In the genomic region with DNA sequence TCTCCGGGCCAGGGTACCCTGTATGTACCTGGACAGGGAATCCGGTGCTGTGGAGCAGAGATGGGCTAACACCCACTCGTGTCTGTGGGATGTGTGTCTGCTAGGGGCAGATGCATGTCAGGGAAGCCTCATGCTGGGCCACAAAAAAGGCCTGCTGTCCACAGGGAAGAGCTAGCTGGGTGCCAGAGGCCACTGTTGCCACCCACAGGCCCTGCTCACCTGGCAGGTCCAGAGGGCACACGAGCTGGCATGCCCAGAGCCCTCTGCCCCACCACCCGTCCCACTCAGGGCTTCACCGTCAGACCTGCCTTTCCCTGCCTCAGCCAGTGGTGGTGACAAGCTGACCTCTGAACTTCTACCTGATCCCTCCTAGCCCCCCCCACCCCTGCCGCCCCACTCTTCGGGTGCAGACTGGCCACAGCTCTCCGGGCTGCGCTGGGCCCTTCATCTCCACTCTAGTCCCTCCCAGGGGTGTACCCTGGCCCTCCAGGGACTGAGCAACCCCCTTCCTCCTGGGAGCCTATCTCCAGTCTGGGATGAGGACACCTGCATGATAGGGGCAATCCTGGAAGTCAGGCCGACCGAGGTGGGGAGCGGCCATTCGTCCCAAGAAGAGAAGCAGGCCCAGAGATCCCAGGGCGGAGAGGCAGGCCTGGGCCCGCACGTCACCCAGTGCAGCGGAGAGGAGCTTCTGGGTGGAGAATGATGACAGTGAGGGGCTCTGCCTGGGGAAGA, we compare ENCODE assay signal across 1 cellular context.
TF ChIP-seq lines count a peak whose summit lies in the region.

No MANE protein-coding gene starts in this region.

TF ChIP-seq in HepG2, 621 proteins besides CTCF, POLR2A, EP300 and RAD21 (continued from another document and continues in another):
- TF ChIP-seq, protein P1, sequence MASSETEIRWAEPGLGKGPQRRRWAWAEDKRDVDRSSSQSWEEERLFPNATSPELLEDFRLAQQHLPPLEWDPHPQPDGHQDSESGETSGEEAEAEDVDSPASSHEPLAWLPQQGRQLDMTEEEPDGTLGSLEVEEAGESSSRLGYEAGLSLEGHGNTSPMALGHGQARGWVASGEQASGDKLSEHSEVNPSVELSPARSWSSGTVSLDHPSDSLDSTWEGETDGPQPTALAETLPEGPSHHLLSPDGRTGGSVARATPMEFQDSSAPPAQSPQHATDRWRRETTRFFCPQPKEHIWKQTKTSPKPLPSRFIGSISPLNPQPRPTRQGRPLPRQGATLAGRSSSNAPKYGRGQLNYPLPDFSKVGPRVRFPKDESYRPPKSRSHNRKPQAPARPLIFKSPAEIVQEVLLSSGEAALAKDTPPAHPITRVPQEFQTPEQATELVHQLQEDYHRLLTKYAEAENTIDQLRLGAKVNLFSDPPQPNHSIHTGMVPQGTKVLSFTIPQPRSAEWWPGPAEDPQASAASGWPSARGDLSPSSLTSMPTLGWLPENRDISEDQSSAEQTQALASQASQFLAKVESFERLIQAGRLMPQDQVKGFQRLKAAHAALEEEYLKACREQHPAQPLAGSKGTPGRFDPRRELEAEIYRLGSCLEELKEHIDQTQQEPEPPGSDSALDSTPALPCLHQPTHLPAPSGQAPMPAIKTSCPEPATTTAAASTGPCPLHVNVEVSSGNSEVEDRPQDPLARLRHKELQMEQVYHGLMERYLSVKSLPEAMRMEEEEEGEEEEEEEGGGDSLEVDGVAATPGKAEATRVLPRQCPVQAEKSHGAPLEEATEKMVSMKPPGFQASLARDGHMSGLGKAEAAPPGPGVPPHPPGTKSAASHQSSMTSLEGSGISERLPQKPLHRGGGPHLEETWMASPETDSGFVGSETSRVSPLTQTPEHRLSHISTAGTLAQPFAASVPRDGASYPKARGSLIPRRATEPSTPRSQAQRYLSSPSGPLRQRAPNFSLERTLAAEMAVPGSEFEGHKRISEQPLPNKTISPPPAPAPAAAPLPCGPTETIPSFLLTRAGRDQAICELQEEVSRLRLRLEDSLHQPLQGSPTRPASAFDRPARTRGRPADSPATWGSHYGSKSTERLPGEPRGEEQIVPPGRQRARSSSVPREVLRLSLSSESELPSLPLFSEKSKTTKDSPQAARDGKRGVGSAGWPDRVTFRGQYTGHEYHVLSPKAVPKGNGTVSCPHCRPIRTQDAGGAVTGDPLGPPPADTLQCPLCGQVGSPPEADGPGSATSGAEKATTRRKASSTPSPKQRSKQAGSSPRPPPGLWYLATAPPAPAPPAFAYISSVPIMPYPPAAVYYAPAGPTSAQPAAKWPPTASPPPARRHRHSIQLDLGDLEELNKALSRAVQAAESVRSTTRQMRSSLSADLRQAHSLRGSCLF (CRISPR knock-in tag; IDR thresholded peaks at IDR 0.05; ENCODE audit: borderline replicate concordance): no peak
- TF ChIP-seq, protein P2, sequence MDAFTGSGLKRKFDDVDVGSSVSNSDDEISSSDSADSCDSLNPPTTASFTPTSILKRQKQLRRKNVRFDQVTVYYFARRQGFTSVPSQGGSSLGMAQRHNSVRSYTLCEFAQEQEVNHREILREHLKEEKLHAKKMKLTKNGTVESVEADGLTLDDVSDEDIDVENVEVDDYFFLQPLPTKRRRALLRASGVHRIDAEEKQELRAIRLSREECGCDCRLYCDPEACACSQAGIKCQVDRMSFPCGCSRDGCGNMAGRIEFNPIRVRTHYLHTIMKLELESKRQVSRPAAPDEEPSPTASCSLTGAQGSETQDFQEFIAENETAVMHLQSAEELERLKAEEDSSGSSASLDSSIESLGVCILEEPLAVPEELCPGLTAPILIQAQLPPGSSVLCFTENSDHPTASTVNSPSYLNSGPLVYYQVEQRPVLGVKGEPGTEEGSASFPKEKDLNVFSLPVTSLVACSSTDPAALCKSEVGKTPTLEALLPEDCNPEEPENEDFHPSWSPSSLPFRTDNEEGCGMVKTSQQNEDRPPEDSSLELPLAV (CRISPR knock-in tag; conservative IDR thresholded peaks at IDR 0.05; ENCODE audit: low read depth): no peak
- 0 out of 2 replicates have a peak, but pooled peaks have one; percentile 56 for TF ChIP-seq ZNF333 (CRISPR knock-in tag; IDR thresholded peaks at IDR 0.05; ENCODE audit: borderline replicate concordance)
- TF ChIP-seq ZNF205 (CRISPR knock-in tag; IDR thresholded peaks at IDR 0.05): no peak
- TF ChIP-seq KLF6 (CRISPR knock-in tag; IDR thresholded peaks at IDR 0.05): no peak
- no peak for TF ChIP-seq RELA (CRISPR knock-in tag; IDR thresholded peaks at IDR 0.05)
- peak; percentile 13; the same call in 1 of the 2 replicates for TF ChIP-seq HNF4G (IDR thresholded peaks at IDR 0.05; ENCODE audit: borderline replicate concordance, low read depth, low read length)
- TF ChIP-seq HNF4G (CRISPR knock-in tag; IDR thresholded peaks at IDR 0.05; ENCODE audit: borderline replicate concordance, low read depth): no peak
- no peak for TF ChIP-seq ZNF569 (CRISPR knock-in tag; IDR thresholded peaks at IDR 0.05; ENCODE audit: borderline replicate concordance)
- TF ChIP-seq, protein P3, sequence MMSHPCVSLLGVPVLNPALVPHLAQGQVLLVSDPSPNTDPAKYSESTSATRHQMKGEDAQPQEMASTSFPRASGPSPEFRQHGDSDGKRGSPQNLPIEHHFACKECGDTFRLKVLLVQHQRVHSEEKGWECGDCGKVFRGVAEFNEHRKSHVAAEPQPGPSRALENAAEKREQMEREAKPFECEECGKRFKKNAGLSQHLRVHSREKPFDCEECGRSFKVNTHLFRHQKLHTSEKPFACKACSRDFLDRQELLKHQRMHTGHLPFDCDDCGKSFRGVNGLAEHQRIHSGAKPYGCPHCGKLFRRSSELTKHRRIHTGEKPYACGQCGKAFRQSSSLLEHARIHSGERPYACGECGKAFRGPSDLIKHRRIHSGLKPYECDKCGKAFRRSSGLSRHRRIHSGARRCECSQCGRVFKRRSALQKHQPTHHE (CRISPR knock-in tag; IDR thresholded peaks at IDR 0.05; ENCODE audit: borderline replicate concordance): peak; percentile 16; the same call in 1 of the 2 replicates
- TF ChIP-seq RFX5 (IDR thresholded peaks at IDR 0.05; ENCODE audit: low read depth, low read length): no peak
- no peak for TF ChIP-seq TGIF2 (CRISPR knock-in tag; IDR thresholded peaks at IDR 0.05)
- TF ChIP-seq, protein P4, sequence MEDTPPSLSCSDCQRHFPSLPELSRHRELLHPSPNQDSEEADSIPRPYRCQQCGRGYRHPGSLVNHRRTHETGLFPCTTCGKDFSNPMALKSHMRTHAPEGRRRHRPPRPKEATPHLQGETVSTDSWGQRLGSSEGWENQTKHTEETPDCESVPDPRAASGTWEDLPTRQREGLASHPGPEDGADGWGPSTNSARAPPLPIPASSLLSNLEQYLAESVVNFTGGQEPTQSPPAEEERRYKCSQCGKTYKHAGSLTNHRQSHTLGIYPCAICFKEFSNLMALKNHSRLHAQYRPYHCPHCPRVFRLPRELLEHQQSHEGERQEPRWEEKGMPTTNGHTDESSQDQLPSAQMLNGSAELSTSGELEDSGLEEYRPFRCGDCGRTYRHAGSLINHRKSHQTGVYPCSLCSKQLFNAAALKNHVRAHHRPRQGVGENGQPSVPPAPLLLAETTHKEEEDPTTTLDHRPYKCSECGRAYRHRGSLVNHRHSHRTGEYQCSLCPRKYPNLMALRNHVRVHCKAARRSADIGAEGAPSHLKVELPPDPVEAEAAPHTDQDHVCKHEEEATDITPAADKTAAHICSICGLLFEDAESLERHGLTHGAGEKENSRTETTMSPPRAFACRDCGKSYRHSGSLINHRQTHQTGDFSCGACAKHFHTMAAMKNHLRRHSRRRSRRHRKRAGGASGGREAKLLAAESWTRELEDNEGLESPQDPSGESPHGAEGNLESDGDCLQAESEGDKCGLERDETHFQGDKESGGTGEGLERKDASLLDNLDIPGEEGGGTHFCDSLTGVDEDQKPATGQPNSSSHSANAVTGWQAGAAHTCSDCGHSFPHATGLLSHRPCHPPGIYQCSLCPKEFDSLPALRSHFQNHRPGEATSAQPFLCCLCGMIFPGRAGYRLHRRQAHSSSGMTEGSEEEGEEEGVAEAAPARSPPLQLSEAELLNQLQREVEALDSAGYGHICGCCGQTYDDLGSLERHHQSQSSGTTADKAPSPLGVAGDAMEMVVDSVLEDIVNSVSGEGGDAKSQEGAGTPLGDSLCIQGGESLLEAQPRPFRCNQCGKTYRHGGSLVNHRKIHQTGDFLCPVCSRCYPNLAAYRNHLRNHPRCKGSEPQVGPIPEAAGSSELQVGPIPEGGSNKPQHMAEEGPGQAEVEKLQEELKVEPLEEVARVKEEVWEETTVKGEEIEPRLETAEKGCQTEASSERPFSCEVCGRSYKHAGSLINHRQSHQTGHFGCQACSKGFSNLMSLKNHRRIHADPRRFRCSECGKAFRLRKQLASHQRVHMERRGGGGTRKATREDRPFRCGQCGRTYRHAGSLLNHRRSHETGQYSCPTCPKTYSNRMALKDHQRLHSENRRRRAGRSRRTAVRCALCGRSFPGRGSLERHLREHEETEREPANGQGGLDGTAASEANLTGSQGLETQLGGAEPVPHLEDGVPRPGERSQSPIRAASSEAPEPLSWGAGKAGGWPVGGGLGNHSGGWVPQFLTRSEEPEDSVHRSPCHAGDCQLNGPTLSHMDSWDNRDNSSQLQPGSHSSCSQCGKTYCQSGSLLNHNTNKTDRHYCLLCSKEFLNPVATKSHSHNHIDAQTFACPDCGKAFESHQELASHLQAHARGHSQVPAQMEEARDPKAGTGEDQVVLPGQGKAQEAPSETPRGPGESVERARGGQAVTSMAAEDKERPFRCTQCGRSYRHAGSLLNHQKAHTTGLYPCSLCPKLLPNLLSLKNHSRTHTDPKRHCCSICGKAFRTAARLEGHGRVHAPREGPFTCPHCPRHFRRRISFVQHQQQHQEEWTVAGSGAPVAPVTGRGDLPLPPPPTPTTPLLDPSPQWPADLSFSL (CRISPR knock-in tag; IDR thresholded peaks at IDR 0.05): no peak
- no peak for TF ChIP-seq SALL2 (CRISPR knock-in tag; IDR thresholded peaks at IDR 0.05)
- 0 out of 2 replicates have a peak, but pooled peaks have one; percentile 11 for TF ChIP-seq ELF1 (CRISPR knock-in tag; IDR thresholded peaks at IDR 0.05)
- TF ChIP-seq CCDC6 (CRISPR knock-in tag; IDR thresholded peaks at IDR 0.05): no peak
- no peak for TF ChIP-seq ZBTB38 (CRISPR knock-in tag; IDR thresholded peaks at IDR 0.05)
- no peak for TF ChIP-seq ZZZ3 (CRISPR knock-in tag; IDR thresholded peaks at IDR 0.05; ENCODE audit: borderline replicate concordance)
- TF ChIP-seq, protein P5, sequence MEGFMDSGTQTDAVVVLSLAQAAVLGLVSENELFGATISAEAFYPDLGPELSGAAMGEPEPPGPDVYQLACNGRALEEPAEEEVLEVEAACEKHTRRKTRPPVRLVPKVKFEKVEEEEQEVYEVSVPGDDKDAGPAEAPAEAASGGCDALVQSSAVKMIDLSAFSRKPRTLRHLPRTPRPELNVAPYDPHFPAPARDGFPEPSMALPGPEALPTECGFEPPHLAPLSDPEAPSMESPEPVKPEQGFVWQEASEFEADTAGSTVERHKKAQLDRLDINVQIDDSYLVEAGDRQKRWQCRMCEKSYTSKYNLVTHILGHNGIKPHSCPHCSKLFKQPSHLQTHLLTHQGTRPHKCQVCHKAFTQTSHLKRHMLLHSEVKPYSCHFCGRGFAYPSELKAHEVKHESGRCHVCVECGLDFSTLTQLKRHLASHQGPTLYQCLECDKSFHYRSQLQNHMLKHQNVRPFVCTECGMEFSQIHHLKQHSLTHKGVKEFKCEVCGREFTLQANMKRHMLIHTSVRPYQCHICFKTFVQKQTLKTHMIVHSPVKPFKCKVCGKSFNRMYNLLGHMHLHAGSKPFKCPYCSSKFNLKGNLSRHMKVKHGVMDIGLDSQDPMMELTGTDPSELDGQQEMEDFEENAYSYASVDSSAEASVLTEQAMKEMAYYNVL (CRISPR knock-in tag; IDR thresholded peaks at IDR 0.05; ENCODE audit: borderline replicate concordance): peak; percentile 77
- TF ChIP-seq, protein P6, sequence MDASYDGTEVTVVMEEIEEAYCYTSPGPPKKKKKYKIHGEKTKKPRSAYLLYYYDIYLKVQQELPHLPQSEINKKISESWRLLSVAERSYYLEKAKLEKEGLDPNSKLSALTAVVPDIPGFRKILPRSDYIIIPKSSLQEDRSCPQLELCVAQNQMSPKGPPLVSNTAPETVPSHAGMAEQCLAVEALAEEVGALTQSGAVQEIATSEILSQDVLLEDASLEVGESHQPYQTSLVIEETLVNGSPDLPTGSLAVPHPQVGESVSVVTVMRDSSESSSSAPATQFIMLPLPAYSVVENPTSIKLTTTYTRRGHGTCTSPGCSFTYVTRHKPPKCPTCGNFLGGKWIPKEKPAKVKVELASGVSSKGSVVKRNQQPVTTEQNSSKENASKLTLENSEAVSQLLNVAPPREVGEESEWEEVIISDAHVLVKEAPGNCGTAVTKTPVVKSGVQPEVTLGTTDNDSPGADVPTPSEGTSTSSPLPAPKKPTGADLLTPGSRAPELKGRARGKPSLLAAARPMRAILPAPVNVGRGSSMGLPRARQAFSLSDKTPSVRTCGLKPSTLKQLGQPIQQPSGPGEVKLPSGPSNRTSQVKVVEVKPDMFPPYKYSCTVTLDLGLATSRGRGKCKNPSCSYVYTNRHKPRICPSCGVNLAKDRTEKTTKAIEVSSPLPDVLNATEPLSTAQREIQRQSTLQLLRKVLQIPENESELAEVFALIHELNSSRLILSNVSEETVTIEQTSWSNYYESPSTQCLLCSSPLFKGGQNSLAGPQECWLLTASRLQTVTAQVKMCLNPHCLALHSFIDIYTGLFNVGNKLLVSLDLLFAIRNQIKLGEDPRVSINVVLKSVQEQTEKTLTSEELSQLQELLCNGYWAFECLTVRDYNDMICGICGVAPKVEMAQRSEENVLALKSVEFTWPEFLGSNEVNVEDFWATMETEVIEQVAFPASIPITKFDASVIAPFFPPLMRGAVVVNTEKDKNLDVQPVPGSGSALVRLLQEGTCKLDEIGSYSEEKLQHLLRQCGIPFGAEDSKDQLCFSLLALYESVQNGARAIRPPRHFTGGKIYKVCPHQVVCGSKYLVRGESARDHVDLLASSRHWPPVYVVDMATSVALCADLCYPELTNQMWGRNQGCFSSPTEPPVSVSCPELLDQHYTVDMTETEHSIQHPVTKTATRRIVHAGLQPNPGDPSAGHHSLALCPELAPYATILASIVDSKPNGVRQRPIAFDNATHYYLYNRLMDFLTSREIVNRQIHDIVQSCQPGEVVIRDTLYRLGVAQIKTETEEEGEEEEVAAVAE (CRISPR knock-in tag; IDR thresholded peaks at IDR 0.05; ENCODE audit: borderline replicate concordance): no peak
- TF ChIP-seq ZFY (CRISPR knock-in tag; IDR thresholded peaks at IDR 0.05): no peak
- TF ChIP-seq ADNP (CRISPR knock-in tag; IDR thresholded peaks at IDR 0.05): no peak
- TF ChIP-seq MTF1 (CRISPR knock-in tag; IDR thresholded peaks at IDR 0.05): no peak
- no peak; the same call in 1 of the 2 replicates for TF ChIP-seq SP2 (CRISPR knock-in tag; IDR thresholded peaks at IDR 0.05)
- TF ChIP-seq ZBTB21 (CRISPR knock-in tag; IDR thresholded peaks at IDR 0.05): no peak
- no peak for TF ChIP-seq TCF12 (IDR thresholded peaks at IDR 0.05)
- TF ChIP-seq TCF12 (CRISPR knock-in tag; IDR thresholded peaks at IDR 0.05): 0 out of 2 replicates have a peak, but pooled peaks have one; percentile 66
- TF ChIP-seq, protein P7, sequence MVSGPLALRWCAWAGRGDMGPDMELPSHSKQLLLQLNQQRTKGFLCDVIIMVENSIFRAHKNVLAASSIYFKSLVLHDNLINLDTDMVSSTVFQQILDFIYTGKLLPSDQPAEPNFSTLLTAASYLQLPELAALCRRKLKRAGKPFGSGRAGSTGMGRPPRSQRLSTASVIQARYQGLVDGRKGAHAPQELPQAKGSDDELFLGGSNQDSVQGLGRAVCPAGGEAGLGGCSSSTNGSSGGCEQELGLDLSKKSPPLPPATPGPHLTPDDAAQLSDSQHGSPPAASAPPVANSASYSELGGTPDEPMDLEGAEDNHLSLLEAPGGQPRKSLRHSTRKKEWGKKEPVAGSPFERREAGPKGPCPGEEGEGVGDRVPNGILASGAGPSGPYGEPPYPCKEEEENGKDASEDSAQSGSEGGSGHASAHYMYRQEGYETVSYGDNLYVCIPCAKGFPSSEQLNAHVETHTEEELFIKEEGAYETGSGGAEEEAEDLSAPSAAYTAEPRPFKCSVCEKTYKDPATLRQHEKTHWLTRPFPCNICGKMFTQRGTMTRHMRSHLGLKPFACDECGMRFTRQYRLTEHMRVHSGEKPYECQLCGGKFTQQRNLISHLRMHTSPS (CRISPR knock-in tag; IDR thresholded peaks at IDR 0.05; ENCODE audit: low read depth): peak; percentile 70; the same call in 1 of the 2 replicates
